In the genomic region with DNA sequence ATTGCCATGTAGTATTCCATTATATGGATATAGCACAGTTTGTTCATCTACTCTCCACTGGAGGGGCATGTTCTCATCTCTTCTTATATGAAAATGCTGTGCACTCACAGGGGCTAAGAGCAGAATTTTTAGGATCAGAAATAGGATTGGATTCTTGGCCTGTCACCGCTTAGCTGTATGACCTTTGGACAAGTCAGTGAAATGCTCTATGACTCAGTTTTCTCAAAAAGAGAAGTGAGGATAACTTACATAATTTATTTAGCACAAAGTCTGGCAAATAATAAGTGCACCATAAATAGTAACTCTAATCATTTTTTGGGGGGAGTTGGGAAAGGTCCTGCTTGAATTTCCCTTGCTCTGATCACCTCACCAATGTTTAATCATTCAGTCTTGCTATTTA, we compare ENCODE assay signal across 20 cellular contexts.
"Had no signal": no experiment of that assay in that cellular context is flagged by ENCODE, and none has a peak within 500 bp of the region (broad histone marks: within the 10 kb centered on the region; RNA-seq: fewer than 3 reads in every experiment).

No MANE protein-coding gene starts in this region.

- H3K9me3 Mint-ChIP-seq: endodermal cell, natural killer cell, neural crest cell had no signal

- H3K27ac ChIP-seq: foreskin keratinocyte, left lung, lower lobe of right lung, ovary, right atrium auricular region, sigmoid colon, skin epidermis, stomach had no signal

- H3K4me3 ChIP-seq: left lung, lower lobe of right lung, ovary, right atrium auricular region, sigmoid colon, skin epidermis, stomach had no signal

- DNase-seq: effector CD4-positive, alpha-beta T cell; endodermal cell; erythroblast; foreskin keratinocyte; immature natural killer cell; left lung; lower lobe of right lung; natural killer cell; ovary; sigmoid colon; stimulated activated CD4-positive, alpha-beta T cell treated with anti-CD3 and anti-CD28 coated beads, Interleukin-2, amount 100 ng/mL, for 24 hours; stimulated activated CD4-positive, alpha-beta T cell treated with anti-CD3 and anti-CD28 coated beads, Interleukin-4, amount 100 ng/mL, for 4 hours; stimulated activated naive B cell treated with anti-CD40 and anti-IgM and Interleukin-4, amounts not matched to agents 10 μg/mL and 1 μg/mL and 100 μg/mL, for 72 hours; stomach; trophoblast cell had no signal

- H3K36me3 ChIP-seq: left lung, lower lobe of right lung, ovary, right atrium auricular region, sigmoid colon, stomach had no signal

- ATAC-seq: left lung; lower lobe of right lung; natural killer cell; stimulated activated naive B cell treated with anti-CD40 and anti-IgM and Interleukin-4, amounts not matched to agents 10 μg/mL and 1 μg/mL and 100 μg/mL, for 72 hours had no signal

- H3K4me3 Mint-ChIP-seq: endodermal cell; immature natural killer cell; memory B cell; mesothelial cell of epicardium; natural killer cell; neural crest cell; stimulated activated naive B cell treated with anti-CD40 and anti-IgM and Interleukin-4, amounts not matched to agents 10 μg/mL and 1 μg/mL and 100 μg/mL, for 72 hours had no signal

- H3K27ac Mint-ChIP-seq: endodermal cell; immature natural killer cell; memory B cell; mesothelial cell of epicardium; natural killer cell; stimulated activated naive B cell treated with anti-CD40 and anti-IgM and Interleukin-4, amounts not matched to agents 10 μg/mL and 1 μg/mL and 100 μg/mL, for 72 hours had no signal

- H3K9me3 ChIP-seq: left lung, lower lobe of right lung, ovary, right atrium auricular region, sigmoid colon had no signal

- H3K27me3 ChIP-seq: foreskin keratinocyte, left lung, ovary, right atrium auricular region, sigmoid colon had no signal

- H3K4me1 ChIP-seq: left lung, lower lobe of right lung, right atrium auricular region had no signal

- H3K4me1 Mint-ChIP-seq: endodermal cell, immature natural killer cell, memory B cell, natural killer cell had no signal

- H3K36me3 Mint-ChIP-seq: immature natural killer cell; memory B cell; mesothelial cell of epicardium; natural killer cell; stimulated activated naive B cell treated with anti-CD40 and anti-IgM and Interleukin-4, amounts not matched to agents 10 μg/mL and 1 μg/mL and 100 μg/mL, for 72 hours had no signal
